ENCODE assay signal across 8 cellular contexts in the genomic region with DNA sequence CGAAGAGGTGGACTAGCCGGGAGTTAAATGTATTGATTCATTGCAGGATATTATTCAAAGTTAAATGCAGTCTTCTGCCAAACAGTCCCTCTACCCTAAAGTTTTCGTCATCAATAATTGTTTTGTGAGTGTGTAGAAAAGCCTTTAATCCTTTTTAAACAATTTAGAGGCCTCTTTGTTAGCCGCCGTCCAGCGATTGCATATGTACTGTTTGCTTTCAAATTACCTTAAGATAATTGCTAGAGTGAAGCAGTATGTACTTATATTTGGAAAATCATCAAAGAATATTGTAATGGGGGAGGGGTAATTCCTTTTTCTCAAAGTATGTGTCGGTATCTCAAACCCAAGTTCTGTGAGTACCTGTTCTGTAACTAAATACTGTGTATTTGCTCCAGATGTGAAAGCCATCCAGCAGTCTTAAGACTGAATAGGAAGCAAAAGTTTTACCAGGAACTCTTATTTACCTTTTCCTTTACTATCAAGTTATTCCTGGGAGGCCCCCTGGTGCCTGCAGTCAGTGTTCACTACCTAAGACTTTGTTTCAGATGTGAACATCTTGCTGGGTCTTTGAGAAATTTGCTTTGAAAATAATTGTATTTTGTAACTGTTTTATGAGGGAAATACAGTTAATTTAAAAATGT. TPM values are rescaled to one million over a fixed set of nuclear protein-coding genes. Genes with fewer than 3 reads are reported as not detected.
DNase-seq lines count a peak whose midpoint lies in the region; ATAC-seq and TF ChIP-seq lines count a peak whose summit lies in the region.

No MANE protein-coding gene starts in this region.

- H3K27me3 Mint-ChIP-seq in activated CD8-positive, alpha-beta memory T cell treated with anti-CD3 and anti-CD28 coated beads, Interleukin-2, amount 10 ng/mL, durations not matched to agents 7 days and 5 days = no peaks in the 10 kb centered on the region

- peaks cover 9% of the 10 kb centered on the region for H3K36me3 Mint-ChIP-seq in activated CD8-positive, alpha-beta memory T cell treated with anti-CD3 and anti-CD28 coated beads, Interleukin-2, amount 10 ng/mL, durations not matched to agents 7 days and 5 days

- no peaks in the 10 kb centered on the region for H3K27me3 ChIP-seq in testis

- intact Hi-C loops in testis (cut with DNase I; ENCODE audit: low total_unique reads) = loop anchor here (5.0 to 10.0 kb wide), 3 partner anchors 91 to 158 kb away; no protein-coding TSS in a partner anchor

- peak; percentile 21 to 28 for DNase-seq in activated CD8-positive, alpha-beta memory T cell treated with anti-CD3 and anti-CD28 coated beads for 4 hours (ENCODE audit: low read depth in 2 of 2)
- no peak for DNase-seq in activated CD8-positive, alpha-beta memory T cell treated with anti-CD3 and anti-CD28 coated beads, Interleukin-2, amount 50 U/mL, for 48 hours
- DNase-seq in NCI-H345 (lab: John Stamatoyannopoulos, UW) = peak; percentile 31
- peak; percentile 69 for DNase-seq in activated CD8-positive, alpha-beta memory T cell treated with anti-CD3 and anti-CD28 coated beads, Interleukin-2, amount 10 ng/mL, durations not matched to agents 7 days and 5 days
- peak; percentile 55 to 70 for DNase-seq in erythroblast (lab: John Stamatoyannopoulos, UW)
- peak; percentile 76 for DNase-seq in myocyte (ENCODE audit: low read depth)
- peak; percentile 82 for DNase-seq in testis
- DNase-seq in COLO829 (ENCODE audit: low spot score) = no peak

- peaks cover 56% of the 10 kb centered on the region for H3K4me1 ChIP-seq in testis

- 0 to 1% methylated on average over 7 of the region's 7 CpGs for WGBS in testis, 2 donors

- ATAC-seq in activated CD8-positive, alpha-beta memory T cell treated with anti-CD3 and anti-CD28 coated beads, Interleukin-2, amount 10 ng/mL, durations not matched to agents 7 days and 5 days = no peak

- H3K4me3 ChIP-seq in testis = peak overlapping the region; percentile 99 to 100

- peaks cover 61% of the 10 kb centered on the region for H3K4me1 Mint-ChIP-seq in activated CD8-positive, alpha-beta memory T cell treated with anti-CD3 and anti-CD28 coated beads, Interleukin-2, amount 10 ng/mL, durations not matched to agents 7 days and 5 days

- TF ChIP-seq CTCF in testis (IDR thresholded peaks at IDR 0.05) = peak; percentile 36 to 83 (median 78)

- TF ChIP-seq POLR2A in erythroblast (IDR thresholded peaks at IDR 0.05; ENCODE audit: low read length) = no peak
- no peak for TF ChIP-seq POLR2A in testis (IDR thresholded peaks at IDR 0.05)

- H3K27ac Mint-ChIP-seq in activated CD8-positive, alpha-beta memory T cell treated with anti-CD3 and anti-CD28 coated beads, Interleukin-2, amount 10 ng/mL, durations not matched to agents 7 days and 5 days = peak overlapping the region; percentile 97

- CTCF ChIA-PET in activated CD8-positive, alpha-beta memory T cell treated with anti-CD3 and anti-CD28 coated beads, Interleukin-2, amount 10 ng/mL, durations not matched to agents 7 days and 5 days (lab: Charles Lee) = interaction anchor here (1.0 to 11.9 kb wide), 5 partner anchors 13 to 167 kb away, joined by 3 to 142 read pairs (median 5); no protein-coding TSS in a partner anchor

- no peaks in the 10 kb centered on the region for H3K9me3 Mint-ChIP-seq in activated CD8-positive, alpha-beta memory T cell treated with anti-CD3 and anti-CD28 coated beads, Interleukin-2, amount 10 ng/mL, durations not matched to agents 7 days and 5 days (ENCODE audit: low read depth)

- no peaks in the 10 kb centered on the region for H3K36me3 ChIP-seq in testis (ENCODE audit: low read depth, missing control alignments)

- peak overlapping the region; percentile 91 for H3K4me3 Mint-ChIP-seq in activated CD8-positive, alpha-beta memory T cell treated with anti-CD3 and anti-CD28 coated beads, Interleukin-2, amount 10 ng/mL, durations not matched to agents 7 days and 5 days

- H3K27ac ChIP-seq in testis = peak overlapping the region; percentile 100

- no peaks in the 10 kb centered on the region for H3K9me3 ChIP-seq in testis

RNA-seq across cellular contexts. Expression of a gene that starts 1.5 kb away (rescaled TPM):
- 100 to 1,000 TPM; 153 to 218 TPM for total RNA-seq in activated CD8-positive, alpha-beta memory T cell treated with anti-CD3 and anti-CD28 coated beads, Interleukin-2, amount 10 ng/mL, durations not matched to agents 7 days and 5 days
- 212 and 270 TPM in 2 replicates for total RNA-seq in myocyte
- polyA plus RNA-seq in myocyte (2012) = 70.9 TPM
- total RNA-seq in testis = 100 to 1,000 TPM; 175 to 204 TPM
- 84.8 TPM for polyA plus RNA-seq in testis (ENCODE audit: insufficient read depth, low read depth, low replicate concordance)

RNA-seq across cellular contexts. Expression of a gene that starts 57.5 kb away (rescaled TPM):
- total RNA-seq in activated CD8-positive, alpha-beta memory T cell treated with anti-CD3 and anti-CD28 coated beads, Interleukin-2, amount 10 ng/mL, durations not matched to agents 7 days and 5 days = 1 to 10 TPM; 1.6 TPM
- total RNA-seq in myocyte = 1.3 TPM in 1 of 2 replicates, not detected in the other
- 0.58 TPM for polyA plus RNA-seq in myocyte (2012)
- 10 to 100 TPM; 28.7 to 40.9 TPM for total RNA-seq in testis
- 93.7 TPM for polyA plus RNA-seq in testis (ENCODE audit: insufficient read depth, low read depth, low replicate concordance)

Comparison
In these comparisons a context has a peak if more than half of its experiments do, and no peak if none do; other contexts are left out.
1. DNase-seq: peak in activated CD8-positive, alpha-beta memory T cell treated with anti-CD3 and anti-CD28 coated beads for 4 hours (2 of 2), NCI-H345 (single experiment), activated CD8-positive, alpha-beta memory T cell treated with anti-CD3 and anti-CD28 coated beads, Interleukin-2, amount 10 ng/mL, durations not matched to agents 7 days and 5 days (single experiment), erythroblast (2 of 2), myocyte (single experiment) and testis (single experiment); none in activated CD8-positive, alpha-beta memory T cell treated with anti-CD3 and anti-CD28 coated beads, Interleukin-2, amount 50 U/mL, for 48 hours (single experiment) and COLO829 (single experiment).
2. RNA of a gene that starts 57.5 kb away (total RNA-seq): 28.7 to 40.9 TPM in testis; 1.6 TPM in activated CD8-positive, alpha-beta memory T cell treated with anti-CD3 and anti-CD28 coated beads, Interleukin-2, amount 10 ng/mL, durations not matched to agents 7 days and 5 days and 1.3 TPM in myocyte; every median in the first group is over 10 times any median in the second.